ENCODE assay signal across 5 cellular contexts in genomic region chr11:37699644-37700043, GRCh38.
"Had no signal": no experiment of that assay in that cellular context is flagged by ENCODE, and none has a peak within 500 bp of the region (broad histone marks: within the 10 kb centered on the region; RNA-seq: fewer than 3 reads in every experiment).

No MANE protein-coding gene starts in this region.

- H3K4me3 Mint-ChIP-seq: GM23338, H9 had no signal

- ATAC-seq: GM23338, K562 had no signal

- H3K4me3 ChIP-seq: GM23338, K562 had no signal

- H3K4me2 ChIP-seq: GM23338 had no signal

- H3K27ac Mint-ChIP-seq: GM23338, H9 had no signal

- H3K4me1 Mint-ChIP-seq: GM23338, H9 had no signal

- DNase-seq: H9, HCEC 1CT, IMR-90 had no signal
